ENCODE assay signal across 8 cellular contexts in genomic region chr2:192194065-192194865, GRCh38. TPM values are rescaled to one million over a fixed set of nuclear protein-coding genes. Genes with fewer than 3 reads are reported as not detected.
A peak's percentile ranks its signal among the peaks of the same experiment; 100 is the strongest.
DNase-seq lines count a peak whose midpoint lies in the region; ATAC-seq and TF ChIP-seq lines count a peak whose summit lies in the region.

No MANE protein-coding gene starts in this region.

- intact Hi-C loops in Right ventricle myocardium superior (cut with DNase I), result no loop called here
- intact Hi-C loops in psoas muscle (cut with DNase I), result no loop called here

- H3K4me3 ChIP-seq in psoas muscle, result peak overlapping the region; percentile 61

- H3K9me3 ChIP-seq in psoas muscle, result no peaks in the 10 kb centered on the region

- H3K4me1 ChIP-seq in psoas muscle, result no peaks in the 10 kb centered on the region

- DNase-seq in AG20443 (ENCODE audit: low spot score) (peak; percentile 58), M059J (ENCODE audit: low read depth) (peak; percentile 38), Right ventricle myocardium superior (peak; percentile 44), psoas muscle (peak; percentile 17 to 59), ecto neural progenitor cell (ENCODE audit: low spot score) (no peak), foreskin melanocyte (no peak)
- DNase-seq in activated naive CD4-positive, alpha-beta T cell treated with Interleukin-2 at 50 U/mL for 16 hours, result peak; percentile 14

- H3K27me3 ChIP-seq in psoas muscle (ENCODE audit: insufficient read depth in 3 of 3, low read length in 2 of 3), result peaks cover 0 to 78% (median 21%) of the 10 kb centered on the region in 3 donors

- no peak for TF ChIP-seq CTCF in psoas muscle (IDR thresholded peaks at IDR 0.05)

- no peak overlapping the region for H3K27ac ChIP-seq in psoas muscle

- ATAC-seq in GM21367 (IDR thresholded peaks at IDR 0.05; ENCODE audit: unreplicated experiment) (peak; percentile 17), Right ventricle myocardium superior (ENCODE audit: poor library complexity) (peak; percentile 38), psoas muscle (peak in 3 of 4 donors; percentile 21 to 53 (median 41))

- no peaks in the 10 kb centered on the region for H3K36me3 ChIP-seq in psoas muscle (ENCODE audit: insufficient read depth in 1 of 2, low read depth in 1 of 2)

- 1% methylated on average over 50 to 52 of the region's 52 CpGs for WGBS in psoas muscle, 3 donors

RNA-seq across cellular contexts. Expression of gene TMEFF2, which starts 0.5 kb away (rescaled TPM):
- 0.12 and 0.34 TPM in 2 replicates for total RNA-seq in M059J (2014; rRNA removed; shearing (Covaris generic))
- total RNA-seq in Right ventricle myocardium superior, result 0.19 TPM
- under 1 TPM in 1 of 4 donors, not detected in 3; 0.47 TPM for total RNA-seq in psoas muscle
- polyA plus RNA-seq in psoas muscle, result under 1 TPM in 2 of 3 donors, not detected in 1; 0.07 to 0.16 TPM

Comparison
In these comparisons a context has a peak if more than half of its experiments do, and no peak if none do; other contexts are left out.
1. DNase-seq: peak in AG20443 (single experiment), M059J (single experiment), activated naive CD4-positive, alpha-beta T cell treated with Interleukin-2 at 50 U/mL for 16 hours (single experiment), Right ventricle myocardium superior (single experiment) and psoas muscle (2 of 2); none in ecto neural progenitor cell (single experiment) and foreskin melanocyte (single experiment).
2. Peak in every context shown above with its lines, with median percentiles within 50 percentile points of each other: ATAC-seq.